In genomic region chr10:101018118-101018599, GRCh38 we compare ENCODE assay signal across 1 cellular context.
TF ChIP-seq lines count a peak whose summit lies in the region.

No MANE protein-coding gene starts in this region.

TF ChIP-seq in HepG2, 621 proteins besides CTCF, POLR2A, EP300 and RAD21 (continues in another document):
- TF ChIP-seq ZNF34 (CRISPR knock-in tag; IDR thresholded peaks at IDR 0.05; ENCODE audit: borderline replicate concordance) (no peak), MTA1 (CRISPR knock-in tag; IDR thresholded peaks at IDR 0.05; ENCODE audit: borderline replicate concordance) (0 out of 2 replicates have a peak, but pooled peaks have one; percentile 3), STAT6 (CRISPR knock-in tag; IDR thresholded peaks at IDR 0.05; ENCODE audit: borderline replicate concordance) (no peak), AKAP8 (CRISPR knock-in tag; IDR thresholded peaks at IDR 0.05) (no peak), TGIF2 (CRISPR knock-in tag; IDR thresholded peaks at IDR 0.05) (no peak), ZFY (CRISPR knock-in tag; IDR thresholded peaks at IDR 0.05) (peak; percentile 60; the same call in 1 of the 2 replicates), SOX13 (IDR thresholded peaks at IDR 0.05) (no peak), SOX13 (CRISPR knock-in tag; conservative IDR thresholded peaks at IDR 0.05 in 1 of 2, IDR thresholded peaks at IDR 0.05 in 1 of 2) (no peak), EZH2 (conservative IDR thresholded peaks at IDR 0.05; ENCODE audit: low read depth, low read length) (no peak), MZF1 (CRISPR knock-in tag; IDR thresholded peaks at IDR 0.05; ENCODE audit: borderline replicate concordance) (no peak), ZBTB43 (CRISPR knock-in tag; conservative IDR thresholded peaks at IDR 0.05) (peak; percentile 88; the same call in 1 of the 2 replicates), JUNB (CRISPR knock-in tag; IDR thresholded peaks at IDR 0.05; ENCODE audit: borderline replicate concordance) (no peak), ZFP36L1 (CRISPR knock-in tag; IDR thresholded peaks at IDR 0.05) (no peak), HDAC2 (CRISPR knock-in tag; IDR thresholded peaks at IDR 0.05) (no peak), PCBP1 (IDR thresholded peaks at IDR 0.05; ENCODE audit: borderline replicate concordance, low read depth, low read length) (no peak), SOX6 (IDR thresholded peaks at IDR 0.05) (no peak), SOX6 (CRISPR knock-in tag; IDR thresholded peaks at IDR 0.05) (no peak), FOXA1 (IDR thresholded peaks at IDR 0.05) (no peak), FOXA1 (CRISPR knock-in tag; IDR thresholded peaks at IDR 0.05) (peak; percentile 76), HNRNPH1 (optimal IDR thresholded peaks at IDR 0.05; ENCODE audit: low read depth, low read length) (no peak), PATZ1 (CRISPR knock-in tag; IDR thresholded peaks at IDR 0.05) (0 out of 2 replicates have a peak, but pooled peaks have one; percentile 5), SRSF4 (IDR thresholded peaks at IDR 0.05; ENCODE audit: low read depth, low read length, poor library complexity, severe bottlenecking) (no peak), ZNF589 (CRISPR knock-in tag; conservative IDR thresholded peaks at IDR 0.05) (no peak), HOXD1 (CRISPR knock-in tag; IDR thresholded peaks at IDR 0.05) (no peak), ZNF713 (CRISPR knock-in tag; IDR thresholded peaks at IDR 0.05) (no peak), ZNF879 (CRISPR knock-in tag; IDR thresholded peaks at IDR 0.05) (0 out of 2 replicates have a peak, but pooled peaks have one; percentile 36), BORCS8-MEF2B (CRISPR knock-in tag; IDR thresholded peaks at IDR 0.05) (no peak), FOXK1 (CRISPR knock-in tag; IDR thresholded peaks at IDR 0.05; ENCODE audit: borderline replicate concordance, low read depth) (0 out of 2 replicates have a peak, but pooled peaks have one; percentile 6), IKZF1 (IDR thresholded peaks at IDR 0.05) (no peak), DPF2 (CRISPR knock-in tag; IDR thresholded peaks at IDR 0.05; ENCODE audit: borderline replicate concordance, low read depth) (0 out of 2 replicates have a peak, but pooled peaks have one; percentile 4), SSRP1 (CRISPR knock-in tag; IDR thresholded peaks at IDR 0.05) (no peak), MYNN (CRISPR knock-in tag; IDR thresholded peaks at IDR 0.05; ENCODE audit: low read depth) (no peak), LCORL (IDR thresholded peaks at IDR 0.05) (no peak), LCORL (CRISPR knock-in tag; IDR thresholded peaks at IDR 0.05) (0 out of 2 replicates have a peak, but pooled peaks have one; percentile 32), ZNF367 (CRISPR knock-in tag; IDR thresholded peaks at IDR 0.05; ENCODE audit: borderline replicate concordance) (no peak), ZNF333 (CRISPR knock-in tag; IDR thresholded peaks at IDR 0.05; ENCODE audit: borderline replicate concordance) (no peak), CENPT (CRISPR knock-in tag; IDR thresholded peaks at IDR 0.05; ENCODE audit: low read depth) (no peak), MED1 (CRISPR knock-in tag; IDR thresholded peaks at IDR 0.05) (0 out of 2 replicates have a peak, but pooled peaks have one; percentile 19), ZFX (CRISPR knock-in tag; IDR thresholded peaks at IDR 0.05; ENCODE audit: low read depth) (peak; percentile 81; the same call in 1 of the 2 replicates), ZBTB42 (CRISPR knock-in tag; IDR thresholded peaks at IDR 0.05) (0 out of 2 replicates have a peak, but pooled peaks have one; percentile 25), PAWR (CRISPR knock-in tag; IDR thresholded peaks at IDR 0.05; ENCODE audit: borderline replicate concordance) (no peak), SP2 (CRISPR knock-in tag; IDR thresholded peaks at IDR 0.05) (no peak), FOXA3 (CRISPR knock-in tag; IDR thresholded peaks at IDR 0.05) (peak; percentile 58), NR2C2 (CRISPR knock-in tag; IDR thresholded peaks at IDR 0.05; ENCODE audit: borderline replicate concordance) (no peak), SNAPC5 (CRISPR knock-in tag; IDR thresholded peaks at IDR 0.05; ENCODE audit: borderline replicate concordance) (0 out of 2 replicates have a peak, but pooled peaks have one; percentile 10), ZNF512B (CRISPR knock-in tag; IDR thresholded peaks at IDR 0.05; ENCODE audit: borderline replicate concordance) (0 out of 2 replicates have a peak, but pooled peaks have one; percentile 22), MBNL3 (CRISPR knock-in tag; conservative IDR thresholded peaks at IDR 0.05) (no peak), ZNF235 (CRISPR knock-in tag; IDR thresholded peaks at IDR 0.05; ENCODE audit: borderline replicate concordance) (no peak), HIVEP1 (CRISPR knock-in tag; IDR thresholded peaks at IDR 0.05) (no peak), HNRNPK (IDR thresholded peaks at IDR 0.05; ENCODE audit: low read depth, low read length, poor library complexity, severe bottlenecking) (no peak), SAP130 (CRISPR knock-in tag; IDR thresholded peaks at IDR 0.05; ENCODE audit: low read depth) (peak; percentile 30), ZNF343 (CRISPR knock-in tag; IDR thresholded peaks at IDR 0.05) (no peak), ZNF546 (CRISPR knock-in tag; conservative IDR thresholded peaks at IDR 0.05) (no peak), ZBTB7A (CRISPR knock-in tag; IDR thresholded peaks at IDR 0.05) (peak; percentile 39; the same call in 1 of the 2 replicates), CBX2 (IDR thresholded peaks at IDR 0.05; ENCODE audit: low read depth, low read length) (no peak), CBX2 (CRISPR knock-in tag; IDR thresholded peaks at IDR 0.05; ENCODE audit: low read depth) (no peak), ZNF552 (CRISPR knock-in tag; IDR thresholded peaks at IDR 0.05; ENCODE audit: borderline replicate concordance) (no peak; the same call in 1 of the 2 replicates), SIX1 (CRISPR knock-in tag; IDR thresholded peaks at IDR 0.05; ENCODE audit: borderline replicate concordance) (no peak), MAX (IDR thresholded peaks at IDR 0.05) (no peak), TRIM24 (CRISPR knock-in tag; IDR thresholded peaks at IDR 0.05) (no peak), ASH2L (IDR thresholded peaks at IDR 0.05; ENCODE audit: insufficient read length, low read depth, low read length) (no peak), DRAP1 (CRISPR knock-in tag; IDR thresholded peaks at IDR 0.05) (no peak), ZNF329 (CRISPR knock-in tag; IDR thresholded peaks at IDR 0.05; ENCODE audit: low read depth) (0 out of 2 replicates have a peak, but pooled peaks have one; percentile 17)
- TF ChIP-seq, protein P1, sequence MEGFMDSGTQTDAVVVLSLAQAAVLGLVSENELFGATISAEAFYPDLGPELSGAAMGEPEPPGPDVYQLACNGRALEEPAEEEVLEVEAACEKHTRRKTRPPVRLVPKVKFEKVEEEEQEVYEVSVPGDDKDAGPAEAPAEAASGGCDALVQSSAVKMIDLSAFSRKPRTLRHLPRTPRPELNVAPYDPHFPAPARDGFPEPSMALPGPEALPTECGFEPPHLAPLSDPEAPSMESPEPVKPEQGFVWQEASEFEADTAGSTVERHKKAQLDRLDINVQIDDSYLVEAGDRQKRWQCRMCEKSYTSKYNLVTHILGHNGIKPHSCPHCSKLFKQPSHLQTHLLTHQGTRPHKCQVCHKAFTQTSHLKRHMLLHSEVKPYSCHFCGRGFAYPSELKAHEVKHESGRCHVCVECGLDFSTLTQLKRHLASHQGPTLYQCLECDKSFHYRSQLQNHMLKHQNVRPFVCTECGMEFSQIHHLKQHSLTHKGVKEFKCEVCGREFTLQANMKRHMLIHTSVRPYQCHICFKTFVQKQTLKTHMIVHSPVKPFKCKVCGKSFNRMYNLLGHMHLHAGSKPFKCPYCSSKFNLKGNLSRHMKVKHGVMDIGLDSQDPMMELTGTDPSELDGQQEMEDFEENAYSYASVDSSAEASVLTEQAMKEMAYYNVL (CRISPR knock-in tag; IDR thresholded peaks at IDR 0.05; ENCODE audit: borderline replicate concordance) = 0 out of 2 replicates have a peak, but pooled peaks have one; percentile 18
